Comparison of ENCODE assay signal across 9 cellular contexts in the genomic region with DNA sequence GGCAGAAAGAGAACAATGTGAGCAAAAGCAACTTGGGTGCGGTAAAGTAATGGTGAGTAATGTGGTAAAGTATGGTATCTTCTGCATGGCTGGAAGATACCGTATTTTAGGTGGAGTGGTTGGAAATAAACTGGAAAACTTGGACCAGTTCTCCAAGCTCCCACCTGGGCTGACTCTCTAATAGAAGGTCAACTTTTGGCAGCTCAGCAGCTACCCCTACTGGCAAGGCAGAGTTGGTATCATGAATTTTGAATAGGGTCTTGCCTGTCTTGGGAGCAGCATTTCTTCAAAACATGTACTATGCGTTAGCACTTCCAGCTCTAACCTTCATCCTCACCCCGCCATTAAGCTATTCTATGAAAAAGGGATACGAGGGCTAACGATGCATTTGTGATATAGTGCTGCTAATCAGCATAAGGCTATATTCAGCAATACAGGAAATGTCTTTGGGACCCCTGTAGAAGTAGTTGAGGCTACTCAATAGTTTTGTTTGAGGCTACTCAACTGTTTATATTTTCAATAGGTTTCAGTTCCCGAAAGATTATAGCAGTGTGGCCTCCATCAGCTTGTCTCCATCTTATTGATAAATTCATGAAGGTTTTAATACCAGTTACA.
DNase-seq lines count a peak whose midpoint lies in the region; ATAC-seq and TF ChIP-seq lines count a peak whose summit lies in the region.
"Had no signal": no experiment of that assay in that cellular context is flagged by ENCODE, and none has a peak within 500 bp of the region (broad histone marks: within the 10 kb centered on the region; RNA-seq: fewer than 3 reads in every experiment).

No MANE protein-coding gene starts in this region.

- H4K20me1 ChIP-seq in neural cell (ENCODE audit: insufficient read depth): no peaks in the 10 kb centered on the region

- no peaks in the 10 kb centered on the region for H3K79me2 ChIP-seq in neural cell (replicated peaks; ENCODE audit: insufficient read depth, low read length)

- no peak for TF ChIP-seq EP300 in neural cell (conservative IDR thresholded peaks at IDR 0.05; ENCODE audit: poor library complexity, severe bottlenecking)

- H3K27ac ChIP-seq in RWPE1: no peak overlapping the region
- no peak overlapping the region for H3K27ac ChIP-seq in esophagus squamous epithelium
- H3K27ac ChIP-seq in neural cell (ENCODE audit: low read length): no peak overlapping the region

- no peak overlapping the region for H3K4me2 ChIP-seq in neural cell (ENCODE audit: low read length)

- no peaks in the 10 kb centered on the region for H3K27me3 ChIP-seq in esophagus squamous epithelium
- no peaks in the 10 kb centered on the region for H3K27me3 ChIP-seq in neural cell (ENCODE audit: insufficient read depth, low read depth, low read length)

- DNase-seq in Caki2 (ENCODE audit: low read depth) (peak; percentile 37), RWPE1 (ENCODE audit: low spot score) (peak; percentile 44), esophagus squamous epithelium (lab: John Stamatoyannopoulos, UW) (no peak), mucosa of gallbladder (ENCODE audit: low spot score) (no peak)

- TF ChIP-seq CTCF in LNCAP (IDR thresholded peaks at IDR 0.05): peak; percentile 86
- TF ChIP-seq CTCF in RWPE1 (conservative IDR thresholded peaks at IDR 0.05; ENCODE audit: low read depth): no peak
- peak; percentile 14 to 79 (median 40) for TF ChIP-seq CTCF in esophagus squamous epithelium (IDR thresholded peaks at IDR 0.05)
- TF ChIP-seq CTCF in neural cell (IDR thresholded peaks at IDR 0.05; ENCODE audit: poor library complexity, severe bottlenecking): peak; percentile 33

- POLR2A ChIA-PET in RWPE1 (lab: Yijun Ruan, JAX; ENCODE audit: low non-redundant PET): interaction anchor here (0.6 kb wide), 1 partner anchor 928 kb away, joined by 3 read pairs; no protein-coding TSS in a partner anchor

- H3K4me1 ChIP-seq in esophagus squamous epithelium: peaks cover 0 to 5% (median 0%) of the 10 kb centered on the region in 3 donors

- no peaks in the 10 kb centered on the region for H3K9me2 ChIP-seq in neural cell (ENCODE audit: insufficient read depth, low read length)

- ATAC-seq in GM19324 (IDR thresholded peaks at IDR 0.05; ENCODE audit: low FRiP score, unreplicated experiment) (peak; percentile 48), HG03571 (IDR thresholded peaks at IDR 0.05; ENCODE audit: unreplicated experiment) (no peak)
- ATAC-seq: naive thymus-derived CD8-positive, alpha-beta T cell had no signal

- H2AFZ ChIP-seq in neural cell (ENCODE audit: low read depth, low read length): no peak overlapping the region

- no peak overlapping the region for H3K9ac ChIP-seq in neural cell (ENCODE audit: low read length)

- no peak for TF ChIP-seq POLR2A in esophagus squamous epithelium (IDR thresholded peaks at IDR 0.05)

- no peaks in the 10 kb centered on the region for H3F3A ChIP-seq in neural cell (ENCODE audit: insufficient read depth, low read length, poor library complexity, severe bottlenecking)

- peak; percentile 34 for TF ChIP-seq RAD21 in neural cell (conservative IDR thresholded peaks at IDR 0.05)

- intact Hi-C loops in esophagus squamous epithelium (cut with DNase I): no loop called here

- H3K9me3 ChIP-seq in esophagus squamous epithelium: no peaks in the 10 kb centered on the region
- H3K9me3 ChIP-seq in neural cell (ENCODE audit: low read length): no peaks in the 10 kb centered on the region

- H3K4me3 ChIP-seq in esophagus squamous epithelium (no peak overlapping the region), neural cell (ENCODE audit: low read length) (no peak overlapping the region)

- H3K36me3 ChIP-seq in esophagus squamous epithelium (no peaks in the 10 kb centered on the region), neural cell (ENCODE audit: insufficient read depth, low read length) (no peaks in the 10 kb centered on the region)

- CTCF ChIA-PET in RWPE1 (lab: Yijun Ruan, JAX): interaction anchor here (0.6 kb wide), 4 partner anchors 69 to 1131 kb away, joined by 3 read pairs; no protein-coding TSS in a partner anchor

- in situ Hi-C loops in Caki2 (cut with HindIII; ENCODE audit: low pct_unique_long_range_greater_than_20kb, low sequenced_read_pairs): no loop called here

- 42 to 63% methylated on average over 7 of the region's 7 CpGs for WGBS in esophagus squamous epithelium, 2 donors

TF ChIP-seq in neural cell, 6 proteins besides CTCF, POLR2A, EP300 and RAD21:
- TF ChIP-seq POLR2AphosphoS5 (IDR thresholded peaks at IDR 0.05) (no peak), SMC3 (conservative IDR thresholded peaks at IDR 0.05; ENCODE audit: poor library complexity) (peak; percentile 15)

Comparison
In these comparisons a context has a peak if more than half of its experiments do, and no peak if none do; other contexts are left out.
1. DNase-seq: peak in Caki2 (single experiment) and RWPE1 (single experiment); none in esophagus squamous epithelium (single experiment) and mucosa of gallbladder (single experiment).